In the genomic region with DNA sequence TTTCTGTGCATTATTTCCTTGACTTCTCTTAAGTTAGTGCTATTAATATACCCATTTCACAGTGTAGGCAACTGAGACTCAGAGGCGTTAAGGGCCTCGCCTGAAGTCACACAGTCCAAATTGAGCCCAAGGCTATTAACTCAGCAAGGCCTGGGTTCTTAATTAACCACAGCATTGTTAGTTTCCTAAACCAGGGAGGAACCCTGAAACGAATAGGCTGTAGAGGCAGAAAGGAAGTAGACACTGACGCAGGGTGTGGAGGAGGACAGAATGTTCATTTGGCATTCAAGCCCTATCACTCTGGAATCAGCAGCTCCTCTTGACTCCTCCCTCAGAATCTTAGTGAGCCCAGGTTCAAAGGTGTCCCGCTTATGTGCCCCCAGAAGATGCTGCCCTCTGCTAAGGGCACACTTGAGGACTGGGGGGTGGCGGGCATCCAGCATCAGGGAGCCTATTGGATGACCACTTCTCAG, we compare ENCODE assay signal across 10 cellular contexts. TPM values are rescaled to one million over a fixed set of nuclear protein-coding genes. Genes with fewer than 3 reads are reported as not detected.
DNase-seq lines count a peak whose midpoint lies in the region; ATAC-seq, FAIRE-seq and TF ChIP-seq lines count a peak whose summit lies in the region.
"Had no signal": no experiment of that assay in that cellular context is flagged by ENCODE, and none has a peak within 500 bp of the region (broad histone marks: within the 10 kb centered on the region; RNA-seq: fewer than 3 reads in every experiment).

No MANE protein-coding gene starts in this region.

- peak overlapping the region; percentile 98 for H3K27ac Mint-ChIP-seq in activated naive CD4-positive, alpha-beta T cell treated with anti-CD3 and anti-CD28 coated beads for 36 hours
- peak overlapping the region; percentile 92 for H3K27ac Mint-ChIP-seq in activated CD8-positive, alpha-beta memory T cell treated with anti-CD3 and anti-CD28 coated beads, Interleukin-2, amount 10 ng/mL, durations not matched to agents 7 days and 5 days

- H3K27me3 ChIP-seq in left lung: no peaks in the 10 kb centered on the region
- no peaks in the 10 kb centered on the region for H3K27me3 ChIP-seq in thymus (ENCODE audit: control insufficient read depth, insufficient read depth)

- H3K9me3 Mint-ChIP-seq in activated naive CD4-positive, alpha-beta T cell treated with anti-CD3 and anti-CD28 coated beads for 36 hours: no peaks in the 10 kb centered on the region
- H3K9me3 Mint-ChIP-seq in activated CD8-positive, alpha-beta memory T cell treated with anti-CD3 and anti-CD28 coated beads, Interleukin-2, amount 10 ng/mL, durations not matched to agents 7 days and 5 days (ENCODE audit: low read depth): no peaks in the 10 kb centered on the region

- H3K27ac ChIP-seq in left lung (peak overlapping the region; percentile 41 to 93), thymus (ENCODE audit: low read depth) (peak overlapping the region; percentile 50), kidney (ENCODE audit: low read depth in 2 of 2, low read length in 2 of 2) (no peak overlapping the region)

- H3K27me3 Mint-ChIP-seq in activated naive CD4-positive, alpha-beta T cell treated with anti-CD3 and anti-CD28 coated beads for 36 hours (ENCODE audit: low read depth): no peaks in the 10 kb centered on the region
- no peaks in the 10 kb centered on the region for H3K27me3 Mint-ChIP-seq in activated CD8-positive, alpha-beta memory T cell treated with anti-CD3 and anti-CD28 coated beads, Interleukin-2, amount 10 ng/mL, durations not matched to agents 7 days and 5 days

- H3K36me3 Mint-ChIP-seq in activated naive CD4-positive, alpha-beta T cell treated with anti-CD3 and anti-CD28 coated beads for 36 hours (ENCODE audit: low read depth): peaks cover 8% of the 10 kb centered on the region
- H3K36me3 Mint-ChIP-seq in activated CD8-positive, alpha-beta memory T cell treated with anti-CD3 and anti-CD28 coated beads, Interleukin-2, amount 10 ng/mL, durations not matched to agents 7 days and 5 days: peaks cover 30% of the 10 kb centered on the region

- H3K4me1 Mint-ChIP-seq in activated naive CD4-positive, alpha-beta T cell treated with anti-CD3 and anti-CD28 coated beads for 36 hours (ENCODE audit: low read depth): peaks cover 94% of the 10 kb centered on the region
- H3K4me1 Mint-ChIP-seq in activated CD8-positive, alpha-beta memory T cell treated with anti-CD3 and anti-CD28 coated beads, Interleukin-2, amount 10 ng/mL, durations not matched to agents 7 days and 5 days: peaks cover 97% of the 10 kb centered on the region

- peaks cover 23 to 99% of the 10 kb centered on the region in 2 donors for H3K4me1 ChIP-seq in left lung
- H3K4me1 ChIP-seq in thymus (ENCODE audit: control insufficient read depth, insufficient read depth, low read length): peaks cover 67% of the 10 kb centered on the region
- peaks cover 34 to 35% of the 10 kb centered on the region in 2 donors for H3K4me1 ChIP-seq in kidney (ENCODE audit: control insufficient read depth in 1 of 2, insufficient read depth in 1 of 2, low read depth in 1 of 2, low read length in 2 of 2)

- H3K36me3 ChIP-seq in left lung: no peaks in the 10 kb centered on the region
- peaks cover 3% of the 10 kb centered on the region for H3K36me3 ChIP-seq in thymus (ENCODE audit: control insufficient read depth, insufficient read depth)
- H3K36me3 ChIP-seq in kidney (ENCODE audit: control insufficient read depth in 1 of 2, insufficient read depth in 2 of 2, low read length in 2 of 2): no peaks in the 10 kb centered on the region

- CTCF ChIA-PET in activated naive CD4-positive, alpha-beta T cell treated with anti-CD3 and anti-CD28 coated beads for 36 hours (lab: Charles Lee): interaction anchor here (0.9 to 5.2 kb wide), 9 partner anchors 8 to 90 kb away, joined by 3 to 83 read pairs (median 4); a partner anchor contains a TSS
- CTCF ChIA-PET in activated CD8-positive, alpha-beta memory T cell treated with anti-CD3 and anti-CD28 coated beads, Interleukin-2, amount 10 ng/mL, durations not matched to agents 7 days and 5 days (lab: Charles Lee): interaction anchor here (1.3 to 6.8 kb wide), 7 partner anchors 13 to 200 kb away, joined by 3 to 127 read pairs (median 6); a partner anchor contains a TSS

- DNase-seq in activated naive CD4-positive, alpha-beta T cell treated with anti-CD3 and anti-CD28 coated beads for 36 hours: peak; percentile 65
- no peak for DNase-seq in activated naive CD4-positive, alpha-beta T cell (lab: John Stamatoyannopoulos, UW)
- DNase-seq in activated CD8-positive, alpha-beta memory T cell treated with anti-CD3 and anti-CD28 coated beads, Interleukin-2, amount 10 ng/mL, durations not matched to agents 7 days and 5 days: peak; percentile 56
- DNase-seq in left lung (no peak), kidney (no peak), HuH-7 (ENCODE audit: low spot score) (no peak), ecto neural progenitor cell (ENCODE audit: low spot score) (no peak)
- DNase-seq: NCI-H526 treated with DMSO at 0.1 percent for 48 hours had no signal

- H3K4me3 Mint-ChIP-seq in activated naive CD4-positive, alpha-beta T cell treated with anti-CD3 and anti-CD28 coated beads for 36 hours: peak overlapping the region; percentile 66
- peak overlapping the region; percentile 64 for H3K4me3 Mint-ChIP-seq in activated CD8-positive, alpha-beta memory T cell treated with anti-CD3 and anti-CD28 coated beads, Interleukin-2, amount 10 ng/mL, durations not matched to agents 7 days and 5 days

- H3K9ac ChIP-seq in kidney (ENCODE audit: low read length in 2 of 2): no peak overlapping the region

- FAIRE-seq in kidney (lab: Jason Lieb, UNC): no peak
- FAIRE-seq: H1 had no signal

- H3K4me3 ChIP-seq in left lung: no peak overlapping the region
- H3K4me3 ChIP-seq in thymus (ENCODE audit: low read length): no peak overlapping the region
- no peak overlapping the region for H3K4me3 ChIP-seq in kidney (ENCODE audit: low read length in 2 of 2)

- intact Hi-C loops in activated naive CD4-positive, alpha-beta T cell treated with anti-CD3 and anti-CD28 coated beads for 36 hours (cut with micrococcal nuclease): loop anchor here (1.0 to 10.0 kb wide), 3 partner anchors 63 to 807 kb away; a partner anchor contains a TSS
- intact Hi-C loops in left lung (cut with DNase I) (no loop called here), kidney (cut with DNase I) (no loop called here)

- 82% methylated on average over 6 of the region's 6 CpGs for WGBS in thymus

- no peaks in the 10 kb centered on the region for H3K9me3 ChIP-seq in left lung
- no peaks in the 10 kb centered on the region for H3K9me3 ChIP-seq in thymus (ENCODE audit: control insufficient read depth)
- H3K9me3 ChIP-seq in kidney (ENCODE audit: control insufficient read depth in 1 of 2, low read length in 2 of 2): no peaks in the 10 kb centered on the region

- peak; percentile 17 for ATAC-seq in activated CD8-positive, alpha-beta memory T cell treated with anti-CD3 and anti-CD28 coated beads, Interleukin-2, amount 10 ng/mL, durations not matched to agents 7 days and 5 days
- no peak for ATAC-seq in left lung

- TF ChIP-seq CTCF in left lung (IDR thresholded peaks at IDR 0.05) (no peak), kidney (IDR thresholded peaks at IDR 0.05; ENCODE audit: borderline replicate concordance, extremely low read depth, insufficient read depth) (no peak)

RNA-seq across cellular contexts. Expression of a gene that starts 13.9 kb away (rescaled TPM):
- 10 to 100 TPM; 36.4 to 37.7 TPM for total RNA-seq in activated naive CD4-positive, alpha-beta T cell treated with anti-CD3 and anti-CD28 coated beads for 36 hours
- total RNA-seq in activated CD8-positive, alpha-beta memory T cell treated with anti-CD3 and anti-CD28 coated beads, Interleukin-2, amount 10 ng/mL, durations not matched to agents 7 days and 5 days: 10 to 100 TPM; 94.0 to 96.4 TPM
- total RNA-seq in left lung (10 to 100 TPM; 24.1 to 34.1 TPM), kidney (56.3 TPM)
- polyA plus RNA-seq in thymus (31.5 TPM), kidney (ENCODE audit: insufficient read depth, low read depth, low replicate concordance) (25.8 TPM)

Comparison
In these comparisons a context has a peak if more than half of its experiments do, and no peak if none do; other contexts are left out.
1. DNase-seq: peak in activated naive CD4-positive, alpha-beta T cell treated with anti-CD3 and anti-CD28 coated beads for 36 hours (single experiment) and activated CD8-positive, alpha-beta memory T cell treated with anti-CD3 and anti-CD28 coated beads, Interleukin-2, amount 10 ng/mL, durations not matched to agents 7 days and 5 days (single experiment); none in activated naive CD4-positive, alpha-beta T cell (0 of 4), left lung (0 of 2), kidney (single experiment), HuH-7 (single experiment) and ecto neural progenitor cell (single experiment).
2. H3K27ac ChIP-seq: peak in left lung (2 of 2) and thymus (single experiment); none in kidney (0 of 2).